Comparison of ENCODE assay signal across 15 cellular contexts in the genomic region with DNA sequence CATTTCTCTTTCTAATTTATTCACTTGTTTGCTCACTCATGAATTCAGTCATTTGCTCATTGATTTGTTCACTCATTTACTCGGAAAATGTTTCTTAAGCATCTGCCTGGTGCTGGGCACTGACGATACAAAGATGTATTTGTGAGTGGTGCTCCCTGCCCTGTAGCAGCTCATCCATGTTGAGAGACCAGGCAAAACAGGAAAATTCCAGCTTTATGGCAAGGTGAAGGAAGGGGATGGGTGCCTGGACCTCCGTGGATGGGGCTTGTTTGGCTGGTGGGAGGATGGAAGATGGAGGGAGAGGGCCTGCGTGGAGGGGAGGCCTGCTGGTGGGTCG. TPM values are rescaled to one million over a fixed set of nuclear protein-coding genes. Genes with fewer than 3 reads are reported as not detected.
DNase-seq lines count a peak whose midpoint lies in the region; ATAC-seq and TF ChIP-seq lines count a peak whose summit lies in the region.
"Had no signal": no experiment of that assay in that cellular context is flagged by ENCODE, and none has a peak within 500 bp of the region (broad histone marks: within the 10 kb centered on the region; RNA-seq: fewer than 3 reads in every experiment).

No MANE protein-coding gene starts in this region.

- H3K4me3 Mint-ChIP-seq in activated CD4-positive, alpha-beta T cell treated with anti-CD3 and anti-CD28 coated beads, Interleukin-2, amount 10 ng/mL, durations not matched to agents 7 days and 5 days = no peak overlapping the region
- H3K4me3 Mint-ChIP-seq: activated CD8-positive, alpha-beta memory T cell treated with anti-CD3 and anti-CD28 coated beads, Interleukin-2, amount 10 ng/mL, durations not matched to agents 7 days and 5 days; neural progenitor cell had no signal

- CTCF ChIA-PET in activated CD4-positive, alpha-beta T cell treated with anti-CD3 and anti-CD28 coated beads, Interleukin-2, amount 10 ng/mL, durations not matched to agents 7 days and 5 days (lab: Charles Lee) = no interaction called here

- H3K27me3 Mint-ChIP-seq in activated CD4-positive, alpha-beta T cell treated with anti-CD3 and anti-CD28 coated beads, Interleukin-2, amount 10 ng/mL, durations not matched to agents 7 days and 5 days = no peaks in the 10 kb centered on the region
- H3K27me3 Mint-ChIP-seq: activated CD8-positive, alpha-beta memory T cell treated with anti-CD3 and anti-CD28 coated beads, Interleukin-2, amount 10 ng/mL, durations not matched to agents 7 days and 5 days had no signal

- peaks cover 2% of the 10 kb centered on the region for H3K9me3 Mint-ChIP-seq in activated CD4-positive, alpha-beta T cell treated with anti-CD3 and anti-CD28 coated beads, Interleukin-2, amount 10 ng/mL, durations not matched to agents 7 days and 5 days

- H3K4me3 ChIP-seq in lower lobe of right lung (no peak overlapping the region), thoracic aorta (no peak overlapping the region)
- H3K4me3 ChIP-seq: neural progenitor cell had no signal

- H3K36me3 Mint-ChIP-seq in activated CD4-positive, alpha-beta T cell treated with anti-CD3 and anti-CD28 coated beads, Interleukin-2, amount 10 ng/mL, durations not matched to agents 7 days and 5 days (ENCODE audit: low read depth) = peaks cover 39% of the 10 kb centered on the region

- peaks cover 47% of the 10 kb centered on the region for H3K4me1 ChIP-seq in lower lobe of right lung
- H3K4me1 ChIP-seq in thoracic aorta (ENCODE audit: control insufficient read depth in 1 of 2, low read depth in 2 of 2) = peaks cover 22 to 45% of the 10 kb centered on the region in 2 donors

- no peaks in the 10 kb centered on the region for H3K27me3 ChIP-seq in lower lobe of right lung (ENCODE audit: low read depth)
- no peaks in the 10 kb centered on the region for H3K27me3 ChIP-seq in thoracic aorta (replicated peaks; ENCODE audit: insufficient read depth)
- H3K27me3 ChIP-seq: neural progenitor cell had no signal

- ATAC-seq in lower lobe of right lung = peak in 1 of 2 donors; percentile 8
- no peak for ATAC-seq in thoracic aorta (ENCODE audit: insufficient number of reproducible peaks, low FRiP score, low read depth)
- ATAC-seq in GM18867 (IDR thresholded peaks at IDR 0.05; ENCODE audit: unreplicated experiment) = no peak
- ATAC-seq: activated CD8-positive, alpha-beta memory T cell treated with anti-CD3 and anti-CD28 coated beads, Interleukin-2, amount 10 ng/mL, durations not matched to agents 7 days and 5 days had no signal

- DNase-seq in activated CD4-positive, alpha-beta T cell treated with anti-CD3 and anti-CD28 coated beads, Interleukin-2, amount 10 ng/mL, durations not matched to agents 7 days and 5 days = no peak
- DNase-seq in activated CD4-positive, alpha-beta T cell treated with anti-CD3 and anti-CD28 coated beads for 48 hours = no peak
- DNase-seq in astrocyte of the hippocampus (ENCODE audit: low read depth, low spot score) (peak; percentile 29), lower lobe of right lung (no peak), thoracic aorta (ENCODE audit: low spot score) (no peak), NCI-H345 (lab: John Stamatoyannopoulos, UW) (no peak), NCI-H82 treated with DMSO at 0.1 percent for 48 hours (lab: John Stamatoyannopoulos, UW; ENCODE audit: unreplicated experiment) (no peak)
- DNase-seq: activated CD8-positive, alpha-beta memory T cell treated with anti-CD3 and anti-CD28 coated beads, Interleukin-2, amount 10 ng/mL, durations not matched to agents 7 days and 5 days; activated naive CD4-positive, alpha-beta T cell; GOT3; NCI-H524; PC-3; stimulated activated CD4-positive, alpha-beta T cell treated with anti-CD3 and anti-CD28 coated beads, Interleukin-1b, Interleukin-23, amount 100 ng/mL, for 48 hours had no signal

- H3K9me3 ChIP-seq in lower lobe of right lung (no peaks in the 10 kb centered on the region), thoracic aorta (no peaks in the 10 kb centered on the region)

- POLR2A ChIA-PET in activated CD4-positive, alpha-beta T cell treated with anti-CD3 and anti-CD28 coated beads, Interleukin-2, amount 10 ng/mL, durations not matched to agents 7 days and 5 days (lab: Charles Lee) = no interaction called here

- no peak for TF ChIP-seq CTCF in lower lobe of right lung (IDR thresholded peaks at IDR 0.05)
- TF ChIP-seq CTCF in thoracic aorta (IDR thresholded peaks at IDR 0.05) = no peak

- H3K27ac ChIP-seq in lower lobe of right lung = peak overlapping the region; percentile 32
- H3K27ac ChIP-seq in thoracic aorta = peak overlapping the region; percentile 55 to 71
- H3K27ac ChIP-seq: neural progenitor cell had no signal

- peaks cover 12% of the 10 kb centered on the region for H3K4me1 Mint-ChIP-seq in activated CD4-positive, alpha-beta T cell treated with anti-CD3 and anti-CD28 coated beads, Interleukin-2, amount 10 ng/mL, durations not matched to agents 7 days and 5 days

- H3K36me3 ChIP-seq in lower lobe of right lung = no peaks in the 10 kb centered on the region
- no peaks in the 10 kb centered on the region for H3K36me3 ChIP-seq in thoracic aorta
- H3K36me3 ChIP-seq: neural progenitor cell had no signal

- H3K27ac Mint-ChIP-seq in activated CD4-positive, alpha-beta T cell treated with anti-CD3 and anti-CD28 coated beads, Interleukin-2, amount 10 ng/mL, durations not matched to agents 7 days and 5 days = peak overlapping the region; percentile 7
- H3K27ac Mint-ChIP-seq: activated CD8-positive, alpha-beta memory T cell treated with anti-CD3 and anti-CD28 coated beads, Interleukin-2, amount 10 ng/mL, durations not matched to agents 7 days and 5 days; neural progenitor cell had no signal

- intact Hi-C loops in lower lobe of right lung (cut with DNase I) = no loop called here

RNA-seq across cellular contexts. Expression of a gene that starts 53.1 kb away (rescaled TPM):
- 10 to 100 TPM; 34.1 to 39.2 TPM for total RNA-seq in activated CD4-positive, alpha-beta T cell treated with anti-CD3 and anti-CD28 coated beads, Interleukin-2, amount 10 ng/mL, durations not matched to agents 7 days and 5 days
- total RNA-seq in lower lobe of right lung = 34.1 TPM
- total RNA-seq in thoracic aorta = 10 to 100 TPM; 28.9 to 31.3 TPM
